ENCODE assay signal across 21 cellular contexts in genomic region chr7:89761173-89761572, GRCh38.
DNase-seq lines count a peak whose midpoint lies in the region; ATAC-seq and TF ChIP-seq lines count a peak whose summit lies in the region.
"Had no signal": no experiment of that assay in that cellular context is flagged by ENCODE, and none has a peak within 500 bp of the region (broad histone marks: within the 10 kb centered on the region; RNA-seq: fewer than 3 reads in every experiment).

No MANE protein-coding gene starts in this region.

- H3K4me3 ChIP-seq in body of pancreas (no peak overlapping the region), neuronal stem cell (ENCODE audit: low read length in 2 of 2) (no peak overlapping the region)
- H3K4me3 ChIP-seq: A549 had no signal

- ATAC-seq in body of pancreas = peak; percentile 24
- peak; percentile 13 for ATAC-seq in esophagus mucosa
- peak; percentile 61 for ATAC-seq in stimulated activated naive CD8-positive, alpha-beta T cell treated with anti-CD3 and anti-CD28 coated beads, Interleukin-15, amount 100 ng/mL, for 72 hours
- ATAC-seq: A549 had no signal

- no peaks in the 10 kb centered on the region for H3K4me1 Mint-ChIP-seq in stimulated activated naive CD8-positive, alpha-beta T cell treated with anti-CD3 and anti-CD28 coated beads, Interleukin-15, amount 100 ng/mL, for 72 hours
- H3K4me1 Mint-ChIP-seq: B cell, CD14-positive monocyte had no signal

- H2BK12ac ChIP-seq in neuronal stem cell (ENCODE audit: low read length) = peak overlapping the region; percentile 10

- H3K4me1 ChIP-seq in body of pancreas = no peaks in the 10 kb centered on the region
- H3K4me1 ChIP-seq in neuronal stem cell (ENCODE audit: control insufficient read depth in 2 of 2, insufficient read depth in 1 of 2, low read depth in 1 of 2, low read length in 2 of 2) = no peaks in the 10 kb centered on the region
- H3K4me1 ChIP-seq: A549 had no signal

- H2BK5ac ChIP-seq in neuronal stem cell (ENCODE audit: low read length) = no peak overlapping the region

- H4K91ac ChIP-seq in neuronal stem cell (ENCODE audit: low read depth, low read length, poor library complexity) = no peak overlapping the region

- H3K27me3 ChIP-seq in body of pancreas (no peaks in the 10 kb centered on the region), neuronal stem cell (ENCODE audit: control insufficient read depth in 3 of 3, insufficient read depth in 3 of 3, low read depth in 1 of 3, low read length in 3 of 3) (no peaks in the 10 kb centered on the region)

- no peaks in the 10 kb centered on the region for H3K27me3 Mint-ChIP-seq in stimulated activated naive CD8-positive, alpha-beta T cell treated with anti-CD3 and anti-CD28 coated beads, Interleukin-15, amount 100 ng/mL, for 72 hours
- H3K27me3 Mint-ChIP-seq: B cell had no signal

- peaks cover 2% of the 10 kb centered on the region for H3K79me1 ChIP-seq in neuronal stem cell (ENCODE audit: low read depth, low read length)

- H3K4me2 ChIP-seq in neuronal stem cell (ENCODE audit: insufficient read depth, low read length, poor library complexity, severe bottlenecking) = no peak overlapping the region
- H3K4me2 ChIP-seq: A549 had no signal

- H3K14ac ChIP-seq in neuronal stem cell (ENCODE audit: low read length) = peak overlapping the region; percentile 38

- H2BK15ac ChIP-seq in neuronal stem cell (ENCODE audit: low read length) = no peak overlapping the region

- H3K27ac ChIP-seq in body of pancreas (no peak overlapping the region), neuronal stem cell (replicated peaks; ENCODE audit: low read length) (no peak overlapping the region)
- H3K27ac ChIP-seq: A549 had no signal

- H3K9me3 ChIP-seq in body of pancreas (no peaks in the 10 kb centered on the region), neuronal stem cell (replicated peaks in 1 of 2; ENCODE audit: control insufficient read depth in 2 of 2, insufficient read depth in 1 of 2, low read depth in 1 of 2, low read length in 2 of 2) (no peaks in the 10 kb centered on the region)
- H3K9me3 ChIP-seq: A549 had no signal

- peak overlapping the region; percentile 19 for H4K8ac ChIP-seq in neuronal stem cell (ENCODE audit: low read depth, low read length)

- WGBS in body of pancreas, 2 donors = 81 to 88% methylated on average over 1 of the region's 1 CpG
- WGBS in neuronal stem cell (ENCODE audit: extremely low coverage in 2 of 2, insufficient read length in 2 of 2, insufficient replicate concordance in 1 of 2), 2 donors = no CpG with 5 or more reads among the region's 1 CpG

- H3K9me3 Mint-ChIP-seq in stimulated activated naive CD8-positive, alpha-beta T cell treated with anti-CD3 and anti-CD28 coated beads, Interleukin-15, amount 100 ng/mL, for 72 hours = no peaks in the 10 kb centered on the region

- peak overlapping the region; percentile 65 for H3K23ac ChIP-seq in neuronal stem cell (ENCODE audit: low read depth, low read length, poor library complexity)

- peak overlapping the region; percentile 53 for H3K4ac ChIP-seq in neuronal stem cell (ENCODE audit: low read length)

- H3K36me3 ChIP-seq in body of pancreas (replicated peaks in 1 of 2; ENCODE audit: insufficient read depth in 1 of 2, low read depth in 2 of 2) (no peaks in the 10 kb centered on the region), neuronal stem cell (replicated peaks in 1 of 2; ENCODE audit: control insufficient read depth in 2 of 2, insufficient read depth in 2 of 2, low read length in 2 of 2) (no peaks in the 10 kb centered on the region)

- peak overlapping the region; percentile 17 for H3K18ac ChIP-seq in neuronal stem cell (ENCODE audit: low read length)

- no peak for TF ChIP-seq POLR2A in body of pancreas (IDR thresholded peaks at IDR 0.05)
- TF ChIP-seq POLR2A in erythroblast (IDR thresholded peaks at IDR 0.05; ENCODE audit: low read length) = no peak

- no peak overlapping the region for H2AFZ ChIP-seq in neuronal stem cell (ENCODE audit: low read length)

- H2AK5ac ChIP-seq in neuronal stem cell (ENCODE audit: low read depth, low read length) = peak overlapping the region; percentile 84

- H2BK120ac ChIP-seq in neuronal stem cell (ENCODE audit: low read depth, low read length) = no peak overlapping the region

- intact Hi-C loops in body of pancreas (cut with DNase I) = no loop called here

- no peak for DNase-seq in body of pancreas
- DNase-seq in neuronal stem cell (ENCODE audit: low spot score) = no peak
- DNase-seq in stimulated activated naive CD8-positive, alpha-beta T cell treated with anti-CD3 and anti-CD28 coated beads, Interleukin-15, amount 100 ng/mL, for 72 hours = no peak
- no peak for DNase-seq in RPMI8226
- DNase-seq in G401 (ENCODE audit: low spot score) = no peak
- DNase-seq in erythroblast (lab: John Stamatoyannopoulos, UW) = no peak
- DNase-seq in activated effector memory CD4-positive, alpha-beta T cell treated with Interleukin-2 at 50 U/mL for 16 hours = no peak
- DNase-seq: GOT3, Karpas-422, MV-4-11, NCI-H1694, NCI-H2081, NCI-H2171, NCI-H345, NCI-H524, NCI-H82, SHP77 had no signal

- no peak overlapping the region for H3K4me3 Mint-ChIP-seq in stimulated activated naive CD8-positive, alpha-beta T cell treated with anti-CD3 and anti-CD28 coated beads, Interleukin-15, amount 100 ng/mL, for 72 hours
- H3K4me3 Mint-ChIP-seq: B cell, CD14-positive monocyte had no signal

- peak overlapping the region in 1 of 2 donors; percentile 74 for H3K27ac Mint-ChIP-seq in stimulated activated naive CD8-positive, alpha-beta T cell treated with anti-CD3 and anti-CD28 coated beads, Interleukin-15, amount 100 ng/mL, for 72 hours
- H3K27ac Mint-ChIP-seq: B cell, CD14-positive monocyte had no signal

- in situ Hi-C loops in G401 (cut with HindIII; ENCODE audit: low sequenced_read_pairs) = no loop called here

- TF ChIP-seq CTCF in body of pancreas (IDR thresholded peaks at IDR 0.05) = no peak

- peak overlapping the region; percentile 44 for H3K9ac ChIP-seq in neuronal stem cell (ENCODE audit: low read depth, low read length, poor library complexity)
